ENCODE assay signal across 27 cellular contexts in the genomic region with DNA sequence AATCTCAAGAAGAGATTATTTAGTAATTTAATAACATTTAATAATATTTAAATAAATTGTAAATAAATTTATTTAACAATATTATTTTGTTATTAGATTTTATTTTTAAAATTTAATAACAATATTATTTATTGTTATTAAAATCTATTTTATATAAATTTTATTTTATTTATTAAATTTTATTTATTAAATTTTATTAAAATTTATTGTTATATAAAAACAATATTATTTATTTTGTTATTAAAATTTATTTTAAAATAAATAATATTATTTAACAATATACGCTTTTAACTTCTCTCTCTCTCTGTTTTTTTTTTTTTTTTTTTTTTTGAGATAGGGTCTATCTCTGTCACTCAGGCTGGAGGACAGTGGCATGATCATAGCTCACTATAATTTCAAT.
"Had no signal": no experiment of that assay in that cellular context is flagged by ENCODE, and none has a peak within 500 bp of the region (broad histone marks: within the 10 kb centered on the region; RNA-seq: fewer than 3 reads in every experiment).

No MANE protein-coding gene starts in this region.

- H3K27me3 Mint-ChIP-seq: dendritic cell treated with granulocyte-macrophage colony-stimulating factor and Interleukin-4, amounts not matched to agents 40 ng/mL and 50 ng/mL, for 4 days; naive thymus-derived CD8-positive, alpha-beta T cell; stimulated activated memory B cell treated with anti-CD40 and anti-IgM and Interleukin-4, amounts not matched to agents 10 μg/mL and 1 μg/mL and 100 μg/mL, for 72 hours; type B pancreatic cell had no signal

- H3K27ac ChIP-seq: colonic mucosa, esophagus muscularis mucosa, foreskin keratinocyte, left lung, psoas muscle, sigmoid colon, spleen, testis, tibial artery had no signal

- H3K27ac Mint-ChIP-seq: dendritic cell treated with granulocyte-macrophage colony-stimulating factor and Interleukin-4, amounts not matched to agents 40 ng/mL and 50 ng/mL, for 4 days; endodermal cell; immature natural killer cell; naive thymus-derived CD8-positive, alpha-beta T cell; nephron progenitor cell; stimulated activated memory B cell treated with anti-CD40 and anti-IgM and Interleukin-4, amounts not matched to agents 10 μg/mL and 1 μg/mL and 100 μg/mL, for 72 hours; type B pancreatic cell had no signal

- DNase-seq: colonic mucosa; effector CD8-positive, alpha-beta T cell; endodermal cell; foreskin keratinocyte; hypothalamus; immature natural killer cell; left cardiac atrium; left lung; mesenchymal stem cell; naive thymus-derived CD8-positive, alpha-beta T cell; nephron progenitor cell; nucleus accumbens; posterior cingulate gyrus; psoas muscle; right cardiac atrium; sigmoid colon; spleen; stimulated activated CD4-positive, alpha-beta T cell treated with anti-CD3 and anti-CD28 coated beads, Interleukin-4, amount 100 ng/mL, for 4 hours; stimulated activated naive CD8-positive, alpha-beta T cell treated with anti-CD3 and anti-CD28 coated beads, Interleukin-15, Interleukin-2, amounts not matched to agents 100 U/mL and 50 U/mL, for 24 hours; substantia nigra; testis; tibial artery had no signal

- FAIRE-seq: endothelial cell of umbilical vein had no signal

- H3K4me3 ChIP-seq: colonic mucosa, esophagus muscularis mucosa, left lung, psoas muscle, sigmoid colon, spleen, testis, tibial artery had no signal

- ATAC-seq: foreskin keratinocyte; left cardiac atrium; left lung; naive thymus-derived CD8-positive, alpha-beta T cell; psoas muscle; right cardiac atrium; stimulated activated memory B cell treated with anti-CD40 and anti-IgM and Interleukin-4, amounts not matched to agents 10 μg/mL and 1 μg/mL and 100 μg/mL, for 72 hours; stimulated activated naive CD8-positive, alpha-beta T cell treated with anti-CD3 and anti-CD28 coated beads, Interleukin-15, Interleukin-2, amounts not matched to agents 100 U/mL and 50 U/mL, for 24 hours had no signal

- H3K4me1 ChIP-seq: colonic mucosa, esophagus muscularis mucosa, foreskin keratinocyte, left lung, psoas muscle, sigmoid colon, spleen, testis had no signal

- H3K9me3 ChIP-seq: colonic mucosa, esophagus muscularis mucosa, psoas muscle, testis, tibial artery had no signal

- H3K36me3 Mint-ChIP-seq: immature natural killer cell; naive thymus-derived CD8-positive, alpha-beta T cell; stimulated activated memory B cell treated with anti-CD40 and anti-IgM and Interleukin-4, amounts not matched to agents 10 μg/mL and 1 μg/mL and 100 μg/mL, for 72 hours; type B pancreatic cell had no signal

- H3K36me3 ChIP-seq: colonic mucosa, esophagus muscularis mucosa, left lung, sigmoid colon, spleen, tibial artery had no signal

- H3K4me1 Mint-ChIP-seq: endodermal cell; immature natural killer cell; naive thymus-derived CD8-positive, alpha-beta T cell; nephron progenitor cell; stimulated activated memory B cell treated with anti-CD40 and anti-IgM and Interleukin-4, amounts not matched to agents 10 μg/mL and 1 μg/mL and 100 μg/mL, for 72 hours had no signal

- H3K4me3 Mint-ChIP-seq: dendritic cell treated with granulocyte-macrophage colony-stimulating factor and Interleukin-4, amounts not matched to agents 40 ng/mL and 50 ng/mL, for 4 days; endodermal cell; immature natural killer cell; naive thymus-derived CD8-positive, alpha-beta T cell; nephron progenitor cell; stimulated activated memory B cell treated with anti-CD40 and anti-IgM and Interleukin-4, amounts not matched to agents 10 μg/mL and 1 μg/mL and 100 μg/mL, for 72 hours; type B pancreatic cell had no signal

- H3K9me3 Mint-ChIP-seq: dendritic cell treated with granulocyte-macrophage colony-stimulating factor and Interleukin-4, amounts not matched to agents 40 ng/mL and 50 ng/mL, for 4 days; endodermal cell; nephron progenitor cell; type B pancreatic cell had no signal
